In genomic region chr18:54672846-54673475, GRCh38 we compare ENCODE assay signal across 24 cellular contexts.
DNase-seq lines count a peak whose midpoint lies in the region; ATAC-seq and TF ChIP-seq lines count a peak whose summit lies in the region.
"Had no signal": no experiment of that assay in that cellular context is flagged by ENCODE, and none has a peak within 500 bp of the region (broad histone marks: within the 10 kb centered on the region; RNA-seq: fewer than 3 reads in every experiment).

No MANE protein-coding gene starts in this region.

- H3K4me3 Mint-ChIP-seq in progenitor cell of endocrine pancreas (ENCODE audit: low read depth), result no peak overlapping the region
- H3K4me3 Mint-ChIP-seq: activated naive CD4-positive, alpha-beta T cell treated with anti-CD3 and anti-CD28 coated beads for 36 hours; CD4-positive, alpha-beta T cell; mesothelial cell of epicardium; stimulated activated memory B cell treated with anti-CD40 and anti-IgM and Interleukin-4, amounts not matched to agents 10 μg/mL and 1 μg/mL and 100 μg/mL, for 72 hours had no signal

- H3K9me2 ChIP-seq in PC-9 (ENCODE audit: insufficient read depth), result no peaks in the 10 kb centered on the region; the same call in 1 of the 2 replicates

- peaks cover 29% of the 10 kb centered on the region for H3F3A ChIP-seq in PC-9 (ENCODE audit: insufficient read depth, low read depth)

- H3K4me3 ChIP-seq in PC-9, result no peak overlapping the region
- H3K4me3 ChIP-seq: body of pancreas, esophagus squamous epithelium had no signal

- ATAC-seq in foreskin keratinocyte (peak; percentile 26), HG02870 (IDR thresholded peaks at IDR 0.05; ENCODE audit: unreplicated experiment) (no peak), GM19463 (IDR thresholded peaks at IDR 0.05; ENCODE audit: unreplicated experiment) (no peak)
- ATAC-seq: body of pancreas; stimulated activated memory B cell treated with anti-CD40 and anti-IgM and Interleukin-4, amounts not matched to agents 10 μg/mL and 1 μg/mL and 100 μg/mL, for 72 hours had no signal

- H2AFZ ChIP-seq in PC-9, result peak overlapping the region; percentile 58

- no peak for TF ChIP-seq CTCF in PC-9 (conservative IDR thresholded peaks at IDR 0.05)
- TF ChIP-seq CTCF in foreskin keratinocyte (conservative IDR thresholded peaks at IDR 0.05), result no peak
- no peak for TF ChIP-seq CTCF in progenitor cell of endocrine pancreas (IDR thresholded peaks at IDR 0.05; ENCODE audit: unreplicated experiment)

- peaks cover 10% of the 10 kb centered on the region for H3K9me3 Mint-ChIP-seq in progenitor cell of endocrine pancreas (ENCODE audit: low read depth)
- H3K9me3 Mint-ChIP-seq: activated naive CD4-positive, alpha-beta T cell treated with anti-CD3 and anti-CD28 coated beads for 36 hours; CD4-positive, alpha-beta T cell; stimulated activated memory B cell treated with anti-CD40 and anti-IgM and Interleukin-4, amounts not matched to agents 10 μg/mL and 1 μg/mL and 100 μg/mL, for 72 hours had no signal

- peaks cover 36% of the 10 kb centered on the region for H3K4me1 ChIP-seq in PC-9 (replicated peaks; ENCODE audit: insufficient read depth)
- H3K4me1 ChIP-seq in foreskin keratinocyte, result no peaks in the 10 kb centered on the region
- H3K4me1 ChIP-seq: body of pancreas, esophagus squamous epithelium had no signal

- H3K36me3 Mint-ChIP-seq in progenitor cell of endocrine pancreas (ENCODE audit: insufficient read depth), result peaks cover 3% of the 10 kb centered on the region
- H3K36me3 Mint-ChIP-seq: stimulated activated memory B cell treated with anti-CD40 and anti-IgM and Interleukin-4, amounts not matched to agents 10 μg/mL and 1 μg/mL and 100 μg/mL, for 72 hours had no signal

- H3K4me1 Mint-ChIP-seq in progenitor cell of endocrine pancreas (ENCODE audit: low read depth), result peaks cover 15% of the 10 kb centered on the region
- H3K4me1 Mint-ChIP-seq: stimulated activated memory B cell treated with anti-CD40 and anti-IgM and Interleukin-4, amounts not matched to agents 10 μg/mL and 1 μg/mL and 100 μg/mL, for 72 hours had no signal

- POLR2A ChIA-PET in PC-9 (lab: Charles Lee; ENCODE audit: unreplicated experiment), result no interaction called here

- intact Hi-C loops in PC-9 (cut with micrococcal nuclease; ENCODE audit: unreplicated experiment), result loop anchor here (10.0 kb wide), 2 partner anchors 152 to 272 kb away; partner anchors contain the start of gene RAB27B

- peaks cover 10% of the 10 kb centered on the region; the same call in 1 of the 2 replicates for H3K9me3 ChIP-seq in PC-9 (ENCODE audit: insufficient read depth, low read depth)
- H3K9me3 ChIP-seq: body of pancreas had no signal

- H3K27me3 Mint-ChIP-seq in progenitor cell of endocrine pancreas, result no peaks in the 10 kb centered on the region

- H3K27me3 ChIP-seq in PC-9 (ENCODE audit: insufficient read depth, low read depth) (no peaks in the 10 kb centered on the region), foreskin keratinocyte (no peaks in the 10 kb centered on the region)
- H3K27me3 ChIP-seq: body of pancreas, esophagus squamous epithelium had no signal

- H3K79me2 ChIP-seq in PC-9 (ENCODE audit: low read depth), result no peaks in the 10 kb centered on the region

- peak overlapping the region; percentile 11 for H3K27ac Mint-ChIP-seq in progenitor cell of endocrine pancreas
- H3K27ac Mint-ChIP-seq: activated naive CD4-positive, alpha-beta T cell treated with anti-CD3 and anti-CD28 coated beads for 36 hours; CD4-positive, alpha-beta T cell; mesothelial cell of epicardium; stimulated activated memory B cell treated with anti-CD40 and anti-IgM and Interleukin-4, amounts not matched to agents 10 μg/mL and 1 μg/mL and 100 μg/mL, for 72 hours had no signal

- BruUV-seq in PC-9 (replicated peaks; lab: Mats Ljungman, UMichigan), result no TSS peak

- H3K4me2 ChIP-seq in PC-9, result peak overlapping the region; percentile 52

- DNase-seq in ELF-1 (ENCODE audit: low read depth, low spot score) (peak; percentile 32), PC-9 (peak; percentile 15 to 91), foreskin keratinocyte (no peak), progenitor cell of endocrine pancreas (ENCODE audit: low spot score, unreplicated experiment) (no peak), SKM-1 treated with dmso at 0.1 percent for 144 hours (lab: John Stamatoyannopoulos, UW; ENCODE audit: unreplicated experiment) (no peak), A172 (ENCODE audit: low spot score) (no peak)
- DNase-seq: activated CD4-positive, alpha-beta T cell treated with anti-CD3 and anti-CD28 coated beads for 4 hours; activated CD8-positive, alpha-beta memory T cell treated with anti-CD3 and anti-CD28 coated beads, Interleukin-2, amount 50 U/mL, for 48 hours; activated naive CD4-positive, alpha-beta T cell treated with anti-CD3 and anti-CD28 coated beads for 36 hours; body of pancreas; CD4-positive, alpha-beta T cell; EL; esophagus squamous epithelium; head of caudate nucleus; NCI-H146; NCI-H345; occipital lobe; SIG-M5; T1000 had no signal

- H3K27ac ChIP-seq in PC-9 (peak overlapping the region; percentile 89), foreskin keratinocyte (no peak overlapping the region)
- H3K27ac ChIP-seq: body of pancreas, esophagus squamous epithelium, HL-60 had no signal

- CTCF ChIA-PET in PC-9 (lab: Charles Lee), result no interaction called here

- H3K36me3 ChIP-seq in PC-9 (ENCODE audit: low read depth), result no peaks in the 10 kb centered on the region
- H3K36me3 ChIP-seq: esophagus squamous epithelium had no signal

- H4K20me1 ChIP-seq in PC-9 (ENCODE audit: insufficient read depth), result no peaks in the 10 kb centered on the region

Comparison
In these comparisons a context has a peak if more than half of its experiments do, and no peak if none do; other contexts are left out.
1. DNase-seq: peak in ELF-1 (single experiment) and PC-9 (2 of 2); none in foreskin keratinocyte (0 of 2), progenitor cell of endocrine pancreas (single experiment), SKM-1 treated with dmso at 0.1 percent for 144 hours (single experiment) and A172 (single experiment).